10 cellular contexts compared by ENCODE assay signal in genomic region chr3:159854500-159855124, GRCh38. TPM values are rescaled to one million over a fixed set of nuclear protein-coding genes. Genes with fewer than 3 reads are reported as not detected.
DNase-seq lines count a peak whose midpoint lies in the region; ATAC-seq, FAIRE-seq and TF ChIP-seq lines count a peak whose summit lies in the region.
"Had no signal": no experiment of that assay in that cellular context is flagged by ENCODE, and none has a peak within 500 bp of the region (broad histone marks: within the 10 kb centered on the region; RNA-seq: fewer than 3 reads in every experiment).

No MANE protein-coding gene starts in this region.

- CTCF ChIA-PET in A549 (lab: Yijun Ruan, JAX): interaction anchor here (0.7 to 4.0 kb wide), 7 partner anchors 18 to 153 kb away, joined by 3 to 18 read pairs (median 3); no protein-coding TSS in a partner anchor

- peak overlapping the region; percentile 64 for H3K4me2 ChIP-seq in A549

- TF ChIP-seq EP300 in A549 (IDR thresholded peaks at IDR 0.05) (no peak), suprapubic skin (IDR thresholded peaks at IDR 0.05) (no peak)

- FAIRE-seq in A549 (lab: Jason Lieb, UNC) (no peak), endometrium (lab: Jason Lieb, UNC) (peak; percentile 69)

- TF ChIP-seq POLR2A in A549 (IDR thresholded peaks at IDR 0.05; ENCODE audit: low read length) (no peak), suprapubic skin (IDR thresholded peaks at IDR 0.05) (no peak)

- H3K27ac ChIP-seq in A549 (peak overlapping the region; percentile 51 to 62; a peak in 4 of 6 replicates), muscle layer of duodenum (ENCODE audit: low read length) (peak overlapping the region; percentile 94), suprapubic skin (no peak overlapping the region)
- H3K27ac ChIP-seq: SK-N-MC had no signal

- no peak for TF ChIP-seq RAD21 in A549 (conservative IDR thresholded peaks at IDR 0.05 in 1 of 2, IDR thresholded peaks at IDR 0.05 in 1 of 2)

- POLR2A ChIA-PET in A549 (lab: Yijun Ruan, JAX): no interaction called here

- TF ChIP-seq CTCF in A549 (IDR thresholded peaks at IDR 0.05): no peak
- TF ChIP-seq CTCF in suprapubic skin (IDR thresholded peaks at IDR 0.05): no peak
- TF ChIP-seq CTCF in mucosa of descending colon (IDR thresholded peaks at IDR 0.05): no peak

- H3K4me1 ChIP-seq in A549 (peaks cover 53% of the 10 kb centered on the region), muscle layer of duodenum (ENCODE audit: control insufficient read depth in 1 of 2, insufficient read depth in 2 of 2, low read length in 2 of 2) (peaks cover 10 to 60% of the 10 kb centered on the region in 2 donors), suprapubic skin (peaks cover 14% of the 10 kb centered on the region), mucosa of descending colon (ENCODE audit: low read depth) (no peaks in the 10 kb centered on the region)

- peak; percentile 42 to 69 for DNase-seq in A549 (ENCODE audit: low read depth in 1 of 2, low spot score in 1 of 2)
- peak; percentile 98 for DNase-seq in M059J (ENCODE audit: low read depth)
- DNase-seq in NCI-H748 (lab: John Stamatoyannopoulos, UW; ENCODE audit: unreplicated experiment): no peak
- DNase-seq in activated CD4-positive, alpha-beta T cell treated with anti-CD3 and anti-CD28 coated beads for 4 hours: no peak
- no peak for DNase-seq in suprapubic skin (ENCODE audit: low spot score in 2 of 2)
- DNase-seq in mucosa of descending colon: no peak
- DNase-seq: CD4-positive, CD25-positive, alpha-beta regulatory T cell had no signal

- H3K36me3 ChIP-seq in muscle layer of duodenum (ENCODE audit: control insufficient read depth in 1 of 2, insufficient read depth in 2 of 2, low read length in 2 of 2): no peaks in the 10 kb centered on the region
- no peaks in the 10 kb centered on the region for H3K36me3 ChIP-seq in suprapubic skin
- no peaks in the 10 kb centered on the region for H3K36me3 ChIP-seq in mucosa of descending colon (ENCODE audit: low read depth)

- intact Hi-C loops in mucosa of descending colon (cut with DNase I, micrococcal nuclease): no loop called here

- no peaks in the 10 kb centered on the region for H3K27me3 ChIP-seq in muscle layer of duodenum (ENCODE audit: low read depth, low read length)
- H3K27me3 ChIP-seq in suprapubic skin: no peaks in the 10 kb centered on the region

- 45% methylated on average over 8 of the region's 8 CpGs for WGBS in A549 (ENCODE audit: missing lambda C conversion rate)
- 71% methylated on average over 8 of the region's 8 CpGs for WGBS in suprapubic skin

- peak; percentile 85 to 89 for ATAC-seq in A549
- ATAC-seq in mucosa of descending colon: no peak

- H3K4me3 ChIP-seq in A549: no peak overlapping the region
- peak overlapping the region; percentile 31 to 42 for H3K4me3 ChIP-seq in muscle layer of duodenum (ENCODE audit: low read depth in 1 of 2, low read length in 2 of 2)
- no peak overlapping the region for H3K4me3 ChIP-seq in suprapubic skin
- no peak overlapping the region for H3K4me3 ChIP-seq in mucosa of descending colon
- H3K4me3 ChIP-seq: SK-N-MC had no signal

- H3K9me3 ChIP-seq in A549: no peaks in the 10 kb centered on the region
- no peaks in the 10 kb centered on the region for H3K9me3 ChIP-seq in muscle layer of duodenum (ENCODE audit: control insufficient read depth in 1 of 2, low read length in 2 of 2)
- no peaks in the 10 kb centered on the region for H3K9me3 ChIP-seq in suprapubic skin
- H3K9me3 ChIP-seq in mucosa of descending colon: no peaks in the 10 kb centered on the region

TF ChIP-seq in A549, 52 proteins besides CTCF, POLR2A, EP300 and RAD21:
- TF ChIP-seq FOSB (CRISPR knock-in tag; IDR thresholded peaks at IDR 0.05) (no peak), GATA3 (IDR thresholded peaks at IDR 0.05; ENCODE audit: borderline replicate concordance) (peak; percentile 27; the same call in 1 of the 2 replicates), FOSL2 (IDR thresholded peaks at IDR 0.05) (0 out of 2 replicates have a peak, but pooled peaks have one; percentile 9), FOSL2 (CRISPR knock-in tag; IDR thresholded peaks at IDR 0.05) (peak; percentile 80), JUNB (IDR thresholded peaks at IDR 0.05) (peak; percentile 35; the same call in 1 of the 2 replicates)

RNA-seq across cellular contexts. Expression of gene SCHIP1, which starts 15.0 kb away (rescaled TPM):
- polyA plus RNA-seq in A549 (2011; rRNA removed): 2.7 and 3.5 TPM in 2 replicates
- polyA plus RNA-seq in A549 (2012; cell fraction: cytosol; rRNA removed): 0.13 and 0.15 TPM in 2 replicates
- polyA plus RNA-seq in A549 (2012; cell fraction: nucleus; rRNA removed): 1.3 TPM in 2 replicates
- 2.0 to 3.6 TPM (median 2.6 TPM) in 3 replicates for polyA plus RNA-seq in A549 (2017; fragmentation: RNase III; extraction: RNeasy Plus Mini Kit Qiagen cat#74134 plus additional on column Dnase treatment)
- polyA minus RNA-seq in A549 (2011; rRNA and poly(A)+ RNA removed): 5.2 and 7.1 TPM in 2 replicates
- 0.49 and 0.89 TPM in 2 replicates for total RNA-seq in M059J (2014; rRNA removed; shearing (Covaris generic))
- total RNA-seq in suprapubic skin: 1 to 10 TPM in 1 of 4 donors, under 1 TPM in 2, not detected in 1; 0.39 to 6.0 (median 0.57) TPM
- 10 to 100 TPM in 1 of 3 donors, 1 to 10 TPM in 2; 1.1 to 11.6 (median 1.7) TPM for total RNA-seq in mucosa of descending colon
- total RNA-seq: CD4-positive, CD25-positive, alpha-beta regulatory T cell had no signal
- polyA plus RNA-seq: CD4-positive, CD25-positive, alpha-beta regulatory T cell had no signal

Comparison
In these comparisons a context has a peak if more than half of its experiments do, and no peak if none do; other contexts are left out.
1. DNase-seq: peak in A549 (2 of 2) and M059J (single experiment); none in NCI-H748 (single experiment), activated CD4-positive, alpha-beta T cell treated with anti-CD3 and anti-CD28 coated beads for 4 hours (0 of 2), suprapubic skin (0 of 2) and mucosa of descending colon (0 of 3).
2. H3K4me3 ChIP-seq: peak in muscle layer of duodenum (2 of 2); none in A549 (single experiment), suprapubic skin (single experiment) and mucosa of descending colon (single experiment).